ENCODE assay signal across 28 cellular contexts in the genomic region with DNA sequence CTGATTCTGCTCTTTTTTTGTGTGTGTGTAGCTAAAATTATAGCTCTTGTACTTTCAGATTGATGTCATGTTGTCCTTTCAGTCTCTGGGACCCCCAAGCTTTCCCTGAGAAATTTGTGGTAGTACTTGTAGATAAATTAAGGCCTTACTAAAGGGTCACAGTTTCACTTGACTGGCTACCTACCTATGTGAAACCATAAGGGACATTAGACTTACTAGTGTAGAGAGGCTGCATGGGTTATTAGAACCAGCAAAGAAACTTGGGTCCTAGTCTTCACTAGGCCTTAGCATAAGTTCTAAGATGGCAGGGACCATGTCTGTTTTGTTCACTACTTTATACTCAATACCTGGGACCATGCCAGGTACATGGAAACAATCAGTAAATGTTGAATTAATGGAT.
"Had no signal": no experiment of that assay in that cellular context is flagged by ENCODE, and none has a peak within 500 bp of the region (broad histone marks: within the 10 kb centered on the region; RNA-seq: fewer than 3 reads in every experiment).

No MANE protein-coding gene starts in this region.

- H3K27ac ChIP-seq: neural progenitor cell, ovary, parathyroid adenoma, psoas muscle, right lobe of liver, sigmoid colon, stomach, suprapubic skin, testis, tibial artery, transverse colon, upper lobe of right lung, uterus had no signal

- FAIRE-seq: small intestine had no signal

- H3K27ac Mint-ChIP-seq: naive thymus-derived CD4-positive, alpha-beta T cell; natural killer cell; nephron; neural progenitor cell; progenitor cell of endocrine pancreas; stimulated activated memory B cell treated with anti-CD40 and anti-IgM and Interleukin-4, amounts not matched to agents 10 μg/mL and 1 μg/mL and 100 μg/mL, for 72 hours; stimulated activated naive CD8-positive, alpha-beta T cell treated with anti-CD3 and anti-CD28 coated beads, Interleukin-15, Interleukin-2, amounts not matched to agents 100 ng/mL and 50 ng/mL, for 24 hours; type B pancreatic cell had no signal

- H3K4me2 ChIP-seq: neural progenitor cell had no signal

- H3K27me3 Mint-ChIP-seq: naive thymus-derived CD4-positive, alpha-beta T cell; progenitor cell of endocrine pancreas; stimulated activated memory B cell treated with anti-CD40 and anti-IgM and Interleukin-4, amounts not matched to agents 10 μg/mL and 1 μg/mL and 100 μg/mL, for 72 hours; stimulated activated naive CD8-positive, alpha-beta T cell treated with anti-CD3 and anti-CD28 coated beads, Interleukin-15, Interleukin-2, amounts not matched to agents 100 ng/mL and 50 ng/mL, for 24 hours; type B pancreatic cell had no signal

- H3K36me3 Mint-ChIP-seq: natural killer cell; stimulated activated memory B cell treated with anti-CD40 and anti-IgM and Interleukin-4, amounts not matched to agents 10 μg/mL and 1 μg/mL and 100 μg/mL, for 72 hours; type B pancreatic cell had no signal

- H3K4me1 ChIP-seq: parathyroid adenoma, psoas muscle, right lobe of liver, sigmoid colon, suprapubic skin, testis, transverse colon, upper lobe of right lung, uterus had no signal

- H3K27me3 ChIP-seq: neural progenitor cell, ovary, right lobe of liver, sigmoid colon, stomach, suprapubic skin, testis, tibial artery, transverse colon, upper lobe of right lung, uterus had no signal

- H3K9me3 ChIP-seq: ovary, psoas muscle, right lobe of liver, sigmoid colon, stomach, suprapubic skin, testis, tibial artery, transverse colon, upper lobe of right lung, uterus had no signal

- DNase-seq: naive thymus-derived CD4-positive, alpha-beta T cell; natural killer cell; occipital lobe; ovary; psoas muscle; right cardiac atrium; right lobe of liver; sigmoid colon; small intestine; stimulated activated CD4-positive, alpha-beta T cell treated with anti-CD3 and anti-CD28 coated beads, Interleukin-1b, Interleukin-23, amount 100 ng/mL, for 48 hours; stimulated activated CD4-positive, alpha-beta T cell treated with anti-CD3 and anti-CD28 coated beads, Interleukin-4, amount 100 ng/mL, for 1 hour; stimulated activated CD4-positive, alpha-beta T cell treated with anti-CD3 and anti-CD28 coated beads, Interleukin-4, amount 100 ng/mL, for 4 hours; stimulated activated CD8-positive, alpha-beta memory T cell treated with anti-CD3 and anti-CD28 coated beads, Interleukin-4, amount 100 ng/mL, for 48 hours; stimulated activated naive CD4-positive, alpha-beta T cell treated with Interleukin-2 at 50 U/mL for 16 hours; stomach; testis; tibial artery; transverse colon; upper lobe of right lung; uterus had no signal

- H3K9me3 Mint-ChIP-seq: naive thymus-derived CD4-positive, alpha-beta T cell; natural killer cell; nephron; stimulated activated memory B cell treated with anti-CD40 and anti-IgM and Interleukin-4, amounts not matched to agents 10 μg/mL and 1 μg/mL and 100 μg/mL, for 72 hours; stimulated activated naive CD8-positive, alpha-beta T cell treated with anti-CD3 and anti-CD28 coated beads, Interleukin-15, Interleukin-2, amounts not matched to agents 100 ng/mL and 50 ng/mL, for 24 hours; type B pancreatic cell had no signal

- H3K9ac ChIP-seq: neural progenitor cell, parathyroid adenoma had no signal

- H3K4me3 ChIP-seq: neural progenitor cell, ovary, psoas muscle, right lobe of liver, sigmoid colon, stomach, suprapubic skin, testis, tibial artery, transverse colon, upper lobe of right lung, uterus had no signal

- H3K36me3 ChIP-seq: neural progenitor cell, ovary, right lobe of liver, sigmoid colon, stomach, suprapubic skin, tibial artery, transverse colon, upper lobe of right lung, uterus had no signal

- H2AFZ ChIP-seq: neural progenitor cell, parathyroid adenoma had no signal

- H3K4me3 Mint-ChIP-seq: naive thymus-derived CD4-positive, alpha-beta T cell; natural killer cell; nephron; neural progenitor cell; stimulated activated memory B cell treated with anti-CD40 and anti-IgM and Interleukin-4, amounts not matched to agents 10 μg/mL and 1 μg/mL and 100 μg/mL, for 72 hours; stimulated activated naive CD8-positive, alpha-beta T cell treated with anti-CD3 and anti-CD28 coated beads, Interleukin-15, Interleukin-2, amounts not matched to agents 100 ng/mL and 50 ng/mL, for 24 hours; type B pancreatic cell had no signal

- ATAC-seq: naive thymus-derived CD4-positive, alpha-beta T cell; natural killer cell; psoas muscle; right cardiac atrium; stimulated activated memory B cell treated with anti-CD40 and anti-IgM and Interleukin-4, amounts not matched to agents 10 μg/mL and 1 μg/mL and 100 μg/mL, for 72 hours; upper lobe of right lung had no signal
